ENCODE assay signal across 27 cellular contexts in genomic region chr4:73538162-73538561, GRCh38. TPM values are rescaled to one million over a fixed set of nuclear protein-coding genes. Genes with fewer than 3 reads are reported as not detected.
"Had no signal": no experiment of that assay in that cellular context is flagged by ENCODE, and none has a peak within 500 bp of the region (broad histone marks: within the 10 kb centered on the region; RNA-seq: fewer than 3 reads in every experiment).

No MANE protein-coding gene starts in this region.

- H3K9me3 ChIP-seq: adrenal gland, MG63 had no signal

- DNase-seq: activated B cell treated with CpG ODN at 0.5 μM for 24 hours; activated CD8-positive, alpha-beta memory T cell treated with anti-CD3 and anti-CD28 coated beads, Interleukin-2, amount 50 U/mL, for 4 hours; activated CD8-positive, alpha-beta T cell treated with anti-CD3 and anti-CD28 coated beads for 36 hours; activated naive CD4-positive, alpha-beta T cell treated with anti-CD3 and anti-CD28 coated beads, Interleukin-2, amount 50 U/mL, for 16 hours; activated naive CD8-positive, alpha-beta T cell treated with anti-CD3 and anti-CD28 coated beads, Interleukin-2, amount 10 ng/mL, durations not matched to agents 7 days and 5 days; activated T-cell treated with anti-CD3 and anti-CD28 coated beads, Interleukin-2, amount 50 U/mL, for 72 hours; adrenal gland; anterior cingulate cortex; cerebellar nuclear complex; MG63; MV-4-11; NCI-H1092 treated with DMSO at 0.1 percent for 48 hours; NCI-H1417 treated with DMSO at 0.1 percent for 48 hours; NCI-H1694; NCI-H2029; NCI-H2107; NCI-H2171 treated with DMSO at 0.1 percent for 48 hours; NCI-H226; NCI-H526; NCI-H82; SIG-M5; T-helper 17 cell; T-helper 9 cell had no signal

- ATAC-seq: activated CD8-positive, alpha-beta T cell treated with anti-CD3 and anti-CD28 coated beads for 36 hours; activated T-cell treated with anti-CD3 and anti-CD28 coated beads, Interleukin-2, amount 50 U/mL, for 72 hours; T-helper 17 cell had no signal

- H3K4me3 ChIP-seq: adrenal gland, MG63 had no signal

- FAIRE-seq: colon had no signal

- H3K27me3 ChIP-seq: adrenal gland, MG63 had no signal

- H3K27ac ChIP-seq: adrenal gland had no signal

- H3K36me3 ChIP-seq: adrenal gland, MG63 had no signal

- H3K4me1 ChIP-seq: adrenal gland had no signal

RNA-seq across cellular contexts. Expression of gene AFM, which starts 56.6 kb away (rescaled TPM):
- total RNA-seq: activated B cell treated with CpG ODN at 0.5 μM for 24 hours; activated CD8-positive, alpha-beta T cell treated with anti-CD3 and anti-CD28 coated beads for 36 hours; activated naive CD8-positive, alpha-beta T cell treated with anti-CD3 and anti-CD28 coated beads, Interleukin-2, amount 10 ng/mL, durations not matched to agents 7 days and 5 days; activated T-cell treated with anti-CD3 and anti-CD28 coated beads, Interleukin-2, amount 50 U/mL, for 72 hours; adrenal gland; cardiac septum; NCI-H460; OCI-LY7; T-helper 17 cell had no signal
- polyA plus RNA-seq: adrenal gland had no signal
